8 cellular contexts compared by ENCODE assay signal in the genomic region with DNA sequence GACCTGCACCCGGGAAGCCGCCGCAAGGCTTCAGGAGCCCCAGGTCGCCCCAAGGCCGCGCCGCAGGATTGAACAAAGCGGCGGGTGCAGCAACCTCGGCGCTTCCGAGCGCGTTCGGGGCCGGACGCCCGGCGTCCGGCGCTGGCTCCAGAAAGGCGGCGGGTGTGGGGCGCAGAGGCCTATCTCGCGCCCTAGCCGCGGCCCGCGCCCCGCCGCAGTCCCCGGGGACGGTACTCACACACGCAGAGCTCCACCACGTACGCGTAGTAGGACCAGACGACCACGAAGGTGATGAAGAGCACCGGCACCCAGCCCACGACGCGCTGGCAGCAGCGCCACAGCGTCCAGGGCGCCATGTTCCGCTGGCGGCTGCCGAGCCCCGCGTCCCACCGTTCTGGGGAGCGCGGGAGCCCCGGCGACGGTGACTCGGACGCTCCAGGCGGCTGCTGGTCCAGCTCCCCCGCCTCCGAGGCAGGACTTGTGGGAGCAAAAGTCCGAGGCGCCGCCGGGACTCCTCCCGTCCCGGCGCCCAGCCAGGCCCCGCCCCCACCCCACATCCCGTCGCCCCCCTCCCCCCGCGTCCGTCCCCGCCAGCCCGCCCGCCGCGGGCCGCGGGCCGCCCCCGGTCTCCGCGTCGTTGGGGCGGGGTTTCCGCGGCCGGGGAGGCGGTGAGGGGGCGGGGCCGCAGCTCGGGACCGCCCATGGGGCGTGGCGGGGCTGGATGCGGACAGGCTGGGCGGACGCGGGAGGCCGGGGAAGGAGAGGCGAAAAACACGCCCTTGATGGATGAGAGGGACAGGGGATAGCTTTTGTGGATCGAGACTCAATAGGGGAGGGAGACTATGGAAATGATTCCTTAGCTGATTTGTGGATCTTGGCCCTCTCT. TPM values are rescaled to one million over a fixed set of nuclear protein-coding genes. Genes with fewer than 3 reads are reported as not detected.
A peak's percentile ranks its signal among the peaks of the same experiment; 100 is the strongest.
DNase-seq lines count a peak whose midpoint lies in the region; ATAC-seq lines count a peak whose summit lies in the region.

ZDHHC20 (minus strand) TSS at position 488 of the 886 bp plus-strand sequence; CDS start at position 356, 132 bp downstream.

- H3K27ac ChIP-seq in cingulate gyrus (ENCODE audit: low read depth, low read length): peak within 1 kb of the TSS; percentile 75
- peak within 1 kb of the TSS; percentile 95 for H3K27ac ChIP-seq in layer of hippocampus (ENCODE audit: low read depth, low read length)

- ATAC-seq in GM18868 (IDR thresholded peaks at IDR 0.05; ENCODE audit: unreplicated experiment) (peak; percentile 90), HG03108 (IDR thresholded peaks at IDR 0.05; ENCODE audit: unreplicated experiment) (peak; percentile 87)

- H3K27me3 ChIP-seq in layer of hippocampus (ENCODE audit: control insufficient read depth, insufficient read depth, low read length): no peaks in the 10 kb centered on the region

- DNase-seq in AG08395 (ENCODE audit: low spot score) (peak; percentile 98), NCI-H460 (ENCODE audit: extremely low read depth, low read depth) (peak; percentile 65)
- DNase-seq in activated CD4-positive, alpha-beta T cell treated with anti-CD3 and anti-CD28 coated beads for 48 hours: peak; percentile 91
- peak; percentile 88 to 94 for DNase-seq in stimulated activated CD4-positive, alpha-beta T cell treated with anti-CD3 and anti-CD28 coated beads, Interleukin-1b, Interleukin-23, amount 100 ng/mL, for 4 hours (ENCODE audit: low read depth in 2 of 2)

RNA-seq across cellular contexts. Expression of gene ZDHHC20, which starts in this region (rescaled TPM):
- 39.2 and 42.2 TPM in 2 replicates for total RNA-seq in NCI-H460 (2014; rRNA removed; shearing (Covaris generic))
- 20.1 and 29.2 TPM in 2 replicates for polyA plus RNA-seq in NCI-H460 (2014; cell fraction: nucleus; rRNA removed)

Comparison
In these comparisons a context has a peak if more than half of its experiments do, and no peak if none do; other contexts are left out.
1. Peak in every context shown above with its lines: DNase-seq, ATAC-seq and H3K27ac ChIP-seq.